ENCODE assay signal across 8 cellular contexts in genomic region chr6:43774776-43775583, GRCh38. TPM values are rescaled to one million over a fixed set of nuclear protein-coding genes. Genes with fewer than 3 reads are reported as not detected.
A peak's percentile ranks its signal among the peaks of the same experiment; 100 is the strongest.
DNase-seq lines count a peak whose midpoint lies in the region; ATAC-seq and TF ChIP-seq lines count a peak whose summit lies in the region.

No MANE protein-coding gene starts in this region.

- H3K27ac Mint-ChIP-seq in osteocyte (ENCODE audit: unreplicated experiment) = peak overlapping the region; percentile 24

- ATAC-seq in foreskin keratinocyte = peak; percentile 53

- peaks cover 25% of the 10 kb centered on the region for H3K36me3 ChIP-seq in H7 (replicated peaks; ENCODE audit: control insufficient read depth, insufficient read depth, low read length)
- H3K36me3 ChIP-seq in urinary bladder (ENCODE audit: insufficient read depth) = no peaks in the 10 kb centered on the region

- 30% methylated on average over 17 of the region's 17 CpGs for WGBS in urinary bladder

- H3K27me3 ChIP-seq in H7 (ENCODE audit: control insufficient read depth, insufficient read depth, low read length) (no peaks in the 10 kb centered on the region; the same call in 1 of the 2 replicates), foreskin keratinocyte (no peaks in the 10 kb centered on the region)

- H3K4me1 Mint-ChIP-seq in osteocyte (ENCODE audit: unreplicated experiment) = peaks cover 42% of the 10 kb centered on the region

- H3K27ac ChIP-seq in foreskin keratinocyte (no peak overlapping the region), urinary bladder (ENCODE audit: low read depth) (peak overlapping the region; percentile 45)

- DNase-seq in C1 segment of cervical spinal cord (lab: John Stamatoyannopoulos, UW) (peak in 9 of 14 donors; percentile 6 to 60 (median 44)), H7 (peak; percentile 98), RKO (ENCODE audit: low spot score) (peak; percentile 67), activated gamma-delta T cell (lab: John Stamatoyannopoulos, UW) (peak; percentile 25), foreskin keratinocyte (peak in 1 of 2 donors; percentile 58), osteocyte (ENCODE audit: extremely low spot score, unreplicated experiment) (no peak), occipital lobe (lab: John Stamatoyannopoulos, UW) (no peak)

- no peaks in the 10 kb centered on the region for H3K27me3 Mint-ChIP-seq in osteocyte (ENCODE audit: unreplicated experiment)

- H3K4me1 ChIP-seq in foreskin keratinocyte (peaks cover 11% of the 10 kb centered on the region), urinary bladder (ENCODE audit: insufficient read depth) (no peaks in the 10 kb centered on the region)

- H3K4me3 Mint-ChIP-seq in osteocyte (ENCODE audit: unreplicated experiment) = peak overlapping the region; percentile 58

- TF ChIP-seq CTCF in foreskin keratinocyte (conservative IDR thresholded peaks at IDR 0.05) (peak; percentile 85), osteocyte (IDR thresholded peaks at IDR 0.05) (peak; percentile 91)

- no peak overlapping the region for H3K4me3 ChIP-seq in H7 (ENCODE audit: insufficient read depth, low read depth, low read length)
- H3K4me3 ChIP-seq in urinary bladder (ENCODE audit: low read depth, low read length) = peak overlapping the region; percentile 6

- H3K36me3 Mint-ChIP-seq in osteocyte (ENCODE audit: unreplicated experiment) = peaks cover 13% of the 10 kb centered on the region

- H3K9me3 Mint-ChIP-seq in osteocyte (ENCODE audit: unreplicated experiment) = no peaks in the 10 kb centered on the region

RNA-seq across cellular contexts. Expression of gene VEGFA, which starts 5.0 kb away (rescaled TPM):
- 32.1 and 39.6 TPM in 2 replicates for total RNA-seq in H7 (2014; rRNA removed; shearing (Covaris generic))
- 88.6 and 89.7 TPM in 2 replicates for total RNA-seq in foreskin keratinocyte
- polyA plus RNA-seq in foreskin keratinocyte = 42.5 and 48.3 TPM in 2 replicates
- 59.5 and 69.7 TPM in 2 replicates for total RNA-seq in osteocyte
- total RNA-seq in urinary bladder = 85.7 TPM
- 63.8 TPM for polyA plus RNA-seq in urinary bladder
- total RNA-seq in occipital lobe = 32.3 TPM

Comparison
In these comparisons a context has a peak if more than half of its experiments do, and no peak if none do; other contexts are left out.
1. DNase-seq: peak in C1 segment of cervical spinal cord (9 of 14), H7 (single experiment), RKO (single experiment) and activated gamma-delta T cell (single experiment); none in osteocyte (single experiment) and occipital lobe (single experiment).